Comparison of ENCODE assay signal across 1 cellular context in the genomic region with DNA sequence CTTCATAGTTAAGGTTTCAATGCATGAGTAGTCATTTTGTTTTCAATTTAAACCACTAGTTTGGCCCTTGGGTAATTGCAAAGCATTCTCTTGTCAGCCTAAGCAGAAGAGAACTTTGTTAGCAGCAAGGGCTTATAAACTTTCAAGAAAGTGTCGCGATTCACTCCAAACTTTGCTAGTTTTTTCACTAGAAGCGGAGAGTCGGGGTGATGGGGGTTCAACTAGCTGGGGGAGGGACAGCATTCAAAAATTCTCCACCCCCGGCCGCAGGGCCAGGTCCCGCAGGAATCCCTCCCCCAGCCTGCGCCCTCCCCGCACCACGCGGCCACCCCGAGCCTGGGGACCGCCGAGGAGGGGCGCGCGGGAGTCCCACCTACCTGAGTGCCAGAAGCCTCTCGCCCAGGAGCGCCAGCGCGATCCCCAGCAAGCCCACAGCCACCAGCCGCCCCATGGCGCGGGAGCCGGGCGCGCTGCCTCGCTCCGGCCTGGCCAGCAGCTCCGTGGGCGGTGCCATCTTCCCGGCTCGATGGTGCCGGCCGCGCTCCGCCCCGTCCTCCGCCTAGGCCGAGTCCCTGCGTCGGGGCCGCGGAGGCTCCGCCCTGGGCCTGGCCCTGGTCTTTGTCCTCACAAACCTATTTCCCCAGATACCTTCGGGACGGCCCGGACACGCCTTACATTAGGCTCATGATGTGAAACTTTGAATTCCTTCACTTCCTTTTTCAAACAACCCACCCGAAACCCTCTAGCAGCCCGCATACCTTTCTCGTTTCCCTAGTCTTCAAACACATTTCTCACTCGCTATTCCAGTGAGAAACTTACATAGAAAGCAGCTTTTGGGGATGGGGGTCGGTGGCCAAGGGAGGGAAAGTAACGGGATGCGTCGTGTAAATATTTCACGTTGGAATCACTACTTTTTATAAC.
TF ChIP-seq lines count a peak whose summit lies in the region.

A gene (minus strand): TSS at position 528 of the 921 bp plus-strand sequence. CDS start 77 bp downstream, at position 451.

TF ChIP-seq in HepG2, 621 proteins besides CTCF, POLR2A, EP300 and RAD21 (continued from another document and continues in another):
- TF ChIP-seq ZNF180 (CRISPR knock-in tag; IDR thresholded peaks at IDR 0.05; ENCODE audit: borderline replicate concordance, low read depth) (no peak), ZFYVE20 (CRISPR knock-in tag; IDR thresholded peaks at IDR 0.05; ENCODE audit: borderline replicate concordance, low read depth) (no peak), ZNF10 (CRISPR knock-in tag; IDR thresholded peaks at IDR 0.05; ENCODE audit: borderline replicate concordance, low read depth) (no peak), ZNF878 (CRISPR knock-in tag; IDR thresholded peaks at IDR 0.05) (no peak), SPEN (CRISPR knock-in tag; IDR thresholded peaks at IDR 0.05; ENCODE audit: low read depth) (peak; percentile 62), HES4 (CRISPR knock-in tag; IDR thresholded peaks at IDR 0.05; ENCODE audit: borderline replicate concordance) (peak; percentile 87; the same call in 1 of the 2 replicates), ZNF570 (CRISPR knock-in tag; IDR thresholded peaks at IDR 0.05; ENCODE audit: borderline replicate concordance) (no peak; the same call in 1 of the 2 replicates), RFXANK (CRISPR knock-in tag; IDR thresholded peaks at IDR 0.05) (0 out of 2 replicates have a peak, but pooled peaks have one; percentile 77), ZNF282 (IDR thresholded peaks at IDR 0.05; ENCODE audit: partially characterized antibody) (no peak), ZNF747 (CRISPR knock-in tag; IDR thresholded peaks at IDR 0.05; ENCODE audit: borderline replicate concordance) (no peak; the same call in 1 of the 2 replicates), ZNF572 (CRISPR knock-in tag; IDR thresholded peaks at IDR 0.05) (no peak), TBP (CRISPR knock-in tag; IDR thresholded peaks at IDR 0.05) (no peak), RAD51 (IDR thresholded peaks at IDR 0.05; ENCODE audit: borderline replicate concordance) (no peak), HMG20A (CRISPR knock-in tag; IDR thresholded peaks at IDR 0.05; ENCODE audit: borderline replicate concordance) (no peak), SRSF1 (optimal IDR thresholded peaks at IDR 0.05; ENCODE audit: low read depth, low read length) (no peak), IRX3 (CRISPR knock-in tag; IDR thresholded peaks at IDR 0.05; ENCODE audit: borderline replicate concordance, low read depth) (peak; percentile 54; the same call in 1 of the 2 replicates), ZNF782 (CRISPR knock-in tag; IDR thresholded peaks at IDR 0.05; ENCODE audit: borderline replicate concordance) (no peak), MEIS1 (CRISPR knock-in tag; IDR thresholded peaks at IDR 0.05; ENCODE audit: borderline replicate concordance) (peak; percentile 68; the same call in 1 of the 2 replicates), ZNF879 (CRISPR knock-in tag; IDR thresholded peaks at IDR 0.05) (no peak; the same call in 1 of the 2 replicates), ZNF607 (CRISPR knock-in tag; IDR thresholded peaks at IDR 0.05; ENCODE audit: borderline replicate concordance) (peak; percentile 89; the same call in 1 of the 2 replicates), ETV6 (CRISPR knock-in tag; conservative IDR thresholded peaks at IDR 0.05) (peak; percentile 91), ZNF383 (CRISPR knock-in tag; IDR thresholded peaks at IDR 0.05; ENCODE audit: borderline replicate concordance) (0 out of 2 replicates have a peak, but pooled peaks have one; percentile 61), MZF1 (CRISPR knock-in tag; IDR thresholded peaks at IDR 0.05; ENCODE audit: borderline replicate concordance) (no peak), POLR2G (IDR thresholded peaks at IDR 0.05; ENCODE audit: low read depth, low read length) (peak; percentile 96), ZNF143 (CRISPR knock-in tag; IDR thresholded peaks at IDR 0.05) (peak; percentile 57)
- TF ChIP-seq, protein P1, sequence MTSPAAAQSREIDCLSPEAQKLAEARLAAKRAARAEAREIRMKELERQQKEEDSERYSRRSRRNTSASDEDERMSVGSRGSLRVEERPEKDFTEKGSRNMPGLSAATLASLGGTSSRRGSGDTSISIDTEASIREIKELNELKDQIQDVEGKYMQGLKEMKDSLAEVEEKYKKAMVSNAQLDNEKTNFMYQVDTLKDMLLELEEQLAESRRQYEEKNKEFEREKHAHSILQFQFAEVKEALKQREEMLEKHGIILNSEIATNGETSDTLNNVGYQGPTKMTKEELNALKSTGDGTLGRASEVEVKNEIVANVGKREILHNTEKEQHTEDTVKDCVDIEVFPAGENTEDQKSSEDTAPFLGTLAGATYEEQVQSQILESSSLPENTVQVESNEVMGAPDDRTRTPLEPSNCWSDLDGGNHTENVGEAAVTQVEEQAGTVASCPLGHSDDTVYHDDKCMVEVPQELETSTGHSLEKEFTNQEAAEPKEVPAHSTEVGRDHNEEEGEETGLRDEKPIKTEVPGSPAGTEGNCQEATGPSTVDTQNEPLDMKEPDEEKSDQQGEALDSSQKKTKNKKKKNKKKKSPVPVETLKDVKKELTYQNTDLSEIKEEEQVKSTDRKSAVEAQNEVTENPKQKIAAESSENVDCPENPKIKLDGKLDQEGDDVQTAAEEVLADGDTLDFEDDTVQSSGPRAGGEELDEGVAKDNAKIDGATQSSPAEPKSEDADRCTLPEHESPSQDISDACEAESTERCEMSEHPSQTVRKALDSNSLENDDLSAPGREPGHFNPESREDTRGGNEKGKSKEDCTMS (CRISPR knock-in tag; conservative IDR thresholded peaks at IDR 0.05), result no peak
- TF ChIP-seq, protein P2, sequence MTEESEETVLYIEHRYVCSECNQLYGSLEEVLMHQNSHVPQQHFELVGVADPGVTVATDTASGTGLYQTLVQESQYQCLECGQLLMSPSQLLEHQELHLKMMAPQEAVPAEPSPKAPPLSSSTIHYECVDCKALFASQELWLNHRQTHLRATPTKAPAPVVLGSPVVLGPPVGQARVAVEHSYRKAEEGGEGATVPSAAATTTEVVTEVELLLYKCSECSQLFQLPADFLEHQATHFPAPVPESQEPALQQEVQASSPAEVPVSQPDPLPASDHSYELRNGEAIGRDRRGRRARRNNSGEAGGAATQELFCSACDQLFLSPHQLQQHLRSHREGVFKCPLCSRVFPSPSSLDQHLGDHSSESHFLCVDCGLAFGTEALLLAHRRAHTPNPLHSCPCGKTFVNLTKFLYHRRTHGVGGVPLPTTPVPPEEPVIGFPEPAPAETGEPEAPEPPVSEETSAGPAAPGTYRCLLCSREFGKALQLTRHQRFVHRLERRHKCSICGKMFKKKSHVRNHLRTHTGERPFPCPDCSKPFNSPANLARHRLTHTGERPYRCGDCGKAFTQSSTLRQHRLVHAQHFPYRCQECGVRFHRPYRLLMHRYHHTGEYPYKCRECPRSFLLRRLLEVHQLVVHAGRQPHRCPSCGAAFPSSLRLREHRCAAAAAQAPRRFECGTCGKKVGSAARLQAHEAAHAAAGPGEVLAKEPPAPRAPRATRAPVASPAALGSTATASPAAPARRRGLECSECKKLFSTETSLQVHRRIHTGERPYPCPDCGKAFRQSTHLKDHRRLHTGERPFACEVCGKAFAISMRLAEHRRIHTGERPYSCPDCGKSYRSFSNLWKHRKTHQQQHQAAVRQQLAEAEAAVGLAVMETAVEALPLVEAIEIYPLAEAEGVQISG (CRISPR knock-in tag; IDR thresholded peaks at IDR 0.05), result peak; percentile 87
- TF ChIP-seq, protein P3, sequence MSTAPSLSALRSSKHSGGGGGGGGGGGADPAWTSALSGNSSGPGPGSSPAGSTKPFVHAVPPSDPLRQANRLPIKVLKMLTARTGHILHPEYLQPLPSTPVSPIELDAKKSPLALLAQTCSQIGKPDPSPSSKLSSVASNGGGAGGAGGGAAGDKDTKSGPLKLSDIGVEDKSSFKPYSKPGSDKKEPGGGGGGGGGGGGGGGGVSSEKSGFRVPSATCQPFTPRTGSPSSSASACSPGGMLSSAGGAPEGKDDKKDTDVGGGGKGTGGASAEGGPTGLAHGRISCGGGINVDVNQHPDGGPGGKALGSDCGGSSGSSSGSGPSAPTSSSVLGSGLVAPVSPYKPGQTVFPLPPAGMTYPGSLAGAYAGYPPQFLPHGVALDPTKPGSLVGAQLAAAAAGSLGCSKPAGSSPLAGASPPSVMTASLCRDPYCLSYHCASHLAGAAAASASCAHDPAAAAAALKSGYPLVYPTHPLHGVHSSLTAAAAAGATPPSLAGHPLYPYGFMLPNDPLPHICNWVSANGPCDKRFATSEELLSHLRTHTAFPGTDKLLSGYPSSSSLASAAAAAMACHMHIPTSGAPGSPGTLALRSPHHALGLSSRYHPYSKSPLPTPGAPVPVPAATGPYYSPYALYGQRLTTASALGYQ (CRISPR knock-in tag; IDR thresholded peaks at IDR 0.05), result 0 out of 2 replicates have a peak, but pooled peaks have one; percentile 77
- TF ChIP-seq, protein P4, sequence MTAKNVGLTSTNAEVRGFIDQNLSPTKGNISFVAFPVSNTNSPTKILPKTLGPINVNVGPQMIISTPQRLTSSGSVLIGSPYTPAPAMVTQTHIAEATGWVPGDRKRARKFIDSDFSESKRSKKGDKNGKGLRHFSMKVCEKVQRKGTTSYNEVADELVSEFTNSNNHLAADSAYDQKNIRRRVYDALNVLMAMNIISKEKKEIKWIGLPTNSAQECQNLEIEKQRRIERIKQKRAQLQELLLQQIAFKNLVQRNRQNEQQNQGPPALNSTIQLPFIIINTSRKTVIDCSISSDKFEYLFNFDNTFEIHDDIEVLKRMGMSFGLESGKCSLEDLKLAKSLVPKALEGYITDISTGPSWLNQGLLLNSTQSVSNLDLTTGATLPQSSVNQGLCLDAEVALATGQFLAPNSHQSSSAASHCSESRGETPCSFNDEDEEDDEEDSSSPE (CRISPR knock-in tag; IDR thresholded peaks at IDR 0.05), result peak; percentile 67; the same call in 1 of the 2 replicates
- TF ChIP-seq, protein P5, sequence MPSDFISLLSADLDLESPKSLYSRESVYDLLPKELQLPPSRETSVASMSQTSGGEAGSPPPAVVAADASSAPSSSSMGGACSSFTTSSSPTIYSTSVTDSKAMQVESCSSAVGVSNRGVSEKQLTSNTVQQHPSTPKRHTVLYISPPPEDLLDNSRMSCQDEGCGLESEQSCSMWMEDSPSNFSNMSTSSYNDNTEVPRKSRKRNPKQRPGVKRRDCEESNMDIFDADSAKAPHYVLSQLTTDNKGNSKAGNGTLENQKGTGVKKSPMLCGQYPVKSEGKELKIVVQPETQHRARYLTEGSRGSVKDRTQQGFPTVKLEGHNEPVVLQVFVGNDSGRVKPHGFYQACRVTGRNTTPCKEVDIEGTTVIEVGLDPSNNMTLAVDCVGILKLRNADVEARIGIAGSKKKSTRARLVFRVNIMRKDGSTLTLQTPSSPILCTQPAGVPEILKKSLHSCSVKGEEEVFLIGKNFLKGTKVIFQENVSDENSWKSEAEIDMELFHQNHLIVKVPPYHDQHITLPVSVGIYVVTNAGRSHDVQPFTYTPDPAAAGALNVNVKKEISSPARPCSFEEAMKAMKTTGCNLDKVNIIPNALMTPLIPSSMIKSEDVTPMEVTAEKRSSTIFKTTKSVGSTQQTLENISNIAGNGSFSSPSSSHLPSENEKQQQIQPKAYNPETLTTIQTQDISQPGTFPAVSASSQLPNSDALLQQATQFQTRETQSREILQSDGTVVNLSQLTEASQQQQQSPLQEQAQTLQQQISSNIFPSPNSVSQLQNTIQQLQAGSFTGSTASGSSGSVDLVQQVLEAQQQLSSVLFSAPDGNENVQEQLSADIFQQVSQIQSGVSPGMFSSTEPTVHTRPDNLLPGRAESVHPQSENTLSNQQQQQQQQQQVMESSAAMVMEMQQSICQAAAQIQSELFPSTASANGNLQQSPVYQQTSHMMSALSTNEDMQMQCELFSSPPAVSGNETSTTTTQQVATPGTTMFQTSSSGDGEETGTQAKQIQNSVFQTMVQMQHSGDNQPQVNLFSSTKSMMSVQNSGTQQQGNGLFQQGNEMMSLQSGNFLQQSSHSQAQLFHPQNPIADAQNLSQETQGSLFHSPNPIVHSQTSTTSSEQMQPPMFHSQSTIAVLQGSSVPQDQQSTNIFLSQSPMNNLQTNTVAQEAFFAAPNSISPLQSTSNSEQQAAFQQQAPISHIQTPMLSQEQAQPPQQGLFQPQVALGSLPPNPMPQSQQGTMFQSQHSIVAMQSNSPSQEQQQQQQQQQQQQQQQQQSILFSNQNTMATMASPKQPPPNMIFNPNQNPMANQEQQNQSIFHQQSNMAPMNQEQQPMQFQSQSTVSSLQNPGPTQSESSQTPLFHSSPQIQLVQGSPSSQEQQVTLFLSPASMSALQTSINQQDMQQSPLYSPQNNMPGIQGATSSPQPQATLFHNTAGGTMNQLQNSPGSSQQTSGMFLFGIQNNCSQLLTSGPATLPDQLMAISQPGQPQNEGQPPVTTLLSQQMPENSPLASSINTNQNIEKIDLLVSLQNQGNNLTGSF (CRISPR knock-in tag; IDR thresholded peaks at IDR 0.05), result peak; percentile 80; the same call in 1 of the 2 replicates
- TF ChIP-seq, protein P6, sequence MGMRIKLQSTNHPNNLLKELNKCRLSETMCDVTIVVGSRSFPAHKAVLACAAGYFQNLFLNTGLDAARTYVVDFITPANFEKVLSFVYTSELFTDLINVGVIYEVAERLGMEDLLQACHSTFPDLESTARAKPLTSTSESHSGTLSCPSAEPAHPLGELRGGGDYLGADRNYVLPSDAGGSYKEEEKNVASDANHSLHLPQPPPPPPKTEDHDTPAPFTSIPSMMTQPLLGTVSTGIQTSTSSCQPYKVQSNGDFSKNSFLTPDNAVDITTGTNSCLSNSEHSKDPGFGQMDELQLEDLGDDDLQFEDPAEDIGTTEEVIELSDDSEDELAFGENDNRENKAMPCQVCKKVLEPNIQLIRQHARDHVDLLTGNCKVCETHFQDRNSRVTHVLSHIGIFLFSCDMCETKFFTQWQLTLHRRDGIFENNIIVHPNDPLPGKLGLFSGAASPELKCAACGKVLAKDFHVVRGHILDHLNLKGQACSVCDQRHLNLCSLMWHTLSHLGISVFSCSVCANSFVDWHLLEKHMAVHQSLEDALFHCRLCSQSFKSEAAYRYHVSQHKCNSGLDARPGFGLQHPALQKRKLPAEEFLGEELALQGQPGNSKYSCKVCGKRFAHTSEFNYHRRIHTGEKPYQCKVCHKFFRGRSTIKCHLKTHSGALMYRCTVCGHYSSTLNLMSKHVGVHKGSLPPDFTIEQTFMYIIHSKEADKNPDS (CRISPR knock-in tag; IDR thresholded peaks at IDR 0.05), result peak; percentile 63; the same call in 1 of the 2 replicates
- TF ChIP-seq, protein P7, sequence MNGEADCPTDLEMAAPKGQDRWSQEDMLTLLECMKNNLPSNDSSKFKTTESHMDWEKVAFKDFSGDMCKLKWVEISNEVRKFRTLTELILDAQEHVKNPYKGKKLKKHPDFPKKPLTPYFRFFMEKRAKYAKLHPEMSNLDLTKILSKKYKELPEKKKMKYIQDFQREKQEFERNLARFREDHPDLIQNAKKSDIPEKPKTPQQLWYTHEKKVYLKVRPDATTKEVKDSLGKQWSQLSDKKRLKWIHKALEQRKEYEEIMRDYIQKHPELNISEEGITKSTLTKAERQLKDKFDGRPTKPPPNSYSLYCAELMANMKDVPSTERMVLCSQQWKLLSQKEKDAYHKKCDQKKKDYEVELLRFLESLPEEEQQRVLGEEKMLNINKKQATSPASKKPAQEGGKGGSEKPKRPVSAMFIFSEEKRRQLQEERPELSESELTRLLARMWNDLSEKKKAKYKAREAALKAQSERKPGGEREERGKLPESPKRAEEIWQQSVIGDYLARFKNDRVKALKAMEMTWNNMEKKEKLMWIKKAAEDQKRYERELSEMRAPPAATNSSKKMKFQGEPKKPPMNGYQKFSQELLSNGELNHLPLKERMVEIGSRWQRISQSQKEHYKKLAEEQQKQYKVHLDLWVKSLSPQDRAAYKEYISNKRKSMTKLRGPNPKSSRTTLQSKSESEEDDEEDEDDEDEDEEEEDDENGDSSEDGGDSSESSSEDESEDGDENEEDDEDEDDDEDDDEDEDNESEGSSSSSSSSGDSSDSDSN (CRISPR knock-in tag; IDR thresholded peaks at IDR 0.05), result peak; percentile 97
- TF ChIP-seq, protein P8, sequence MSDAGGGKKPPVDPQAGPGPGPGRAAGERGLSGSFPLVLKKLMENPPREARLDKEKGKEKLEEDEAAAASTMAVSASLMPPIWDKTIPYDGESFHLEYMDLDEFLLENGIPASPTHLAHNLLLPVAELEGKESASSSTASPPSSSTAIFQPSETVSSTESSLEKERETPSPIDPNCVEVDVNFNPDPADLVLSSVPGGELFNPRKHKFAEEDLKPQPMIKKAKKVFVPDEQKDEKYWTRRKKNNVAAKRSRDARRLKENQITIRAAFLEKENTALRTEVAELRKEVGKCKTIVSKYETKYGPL (CRISPR knock-in tag; IDR thresholded peaks at IDR 0.05), result no peak
